1 cellular context compared by ENCODE assay signal in genomic region chr20:50315811-50316551, GRCh38.
TF ChIP-seq lines count a peak whose summit lies in the region.

No MANE protein-coding gene starts in this region.

TF ChIP-seq in IMR-90, 13 proteins besides CTCF, POLR2A, EP300 and RAD21 (continued from another document):
- no peak for TF ChIP-seq RFX5 (IDR thresholded peaks at IDR 0.05; ENCODE audit: low read depth, low read length)
- TF ChIP-seq BHLHE40 (IDR thresholded peaks at IDR 0.05; ENCODE audit: low read depth, low read length) = no peak
- no peak for TF ChIP-seq FOS (IDR thresholded peaks at IDR 0.05; ENCODE audit: low read depth, low read length)
- TF ChIP-seq MXI1 (IDR thresholded peaks at IDR 0.05; ENCODE audit: borderline replicate concordance, low read depth, low read length) = no peak
